In the genomic region with DNA sequence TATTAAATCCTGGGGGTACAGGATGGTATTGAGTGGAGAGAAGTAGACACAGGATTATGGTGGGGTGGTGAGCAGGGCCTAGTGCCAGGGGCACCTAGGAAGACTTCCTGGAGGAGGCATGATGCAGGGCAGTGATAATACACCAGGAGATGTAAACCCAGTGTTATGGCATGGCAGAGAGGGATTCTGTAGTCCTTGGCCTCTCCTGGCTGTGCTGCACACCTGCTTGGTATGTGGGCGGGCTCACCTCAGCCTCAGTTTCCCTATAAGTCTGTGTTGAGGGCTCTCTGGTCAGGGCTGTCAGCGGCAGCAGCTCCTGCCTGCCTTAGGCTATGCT, we compare ENCODE assay signal across 9 cellular contexts. TPM values are rescaled to one million over a fixed set of nuclear protein-coding genes. Genes with fewer than 3 reads are reported as not detected.
A peak's percentile ranks its signal among the peaks of the same experiment; 100 is the strongest.
DNase-seq lines count a peak whose midpoint lies in the region; ATAC-seq lines count a peak whose summit lies in the region.
"Had no signal": no experiment of that assay in that cellular context is flagged by ENCODE, and none has a peak within 500 bp of the region (broad histone marks: within the 10 kb centered on the region; RNA-seq: fewer than 3 reads in every experiment).

No MANE protein-coding gene starts in this region.

- WGBS in right cardiac atrium = 64% methylated on average over 2 of the region's 2 CpGs

- H3K9me3 ChIP-seq in right cardiac atrium (ENCODE audit: control insufficient read depth, low read length) = no peaks in the 10 kb centered on the region

- no peaks in the 10 kb centered on the region for H3K9me3 Mint-ChIP-seq in activated CD8-positive, alpha-beta memory T cell treated with anti-CD3 and anti-CD28 coated beads, Interleukin-2, amount 10 ng/mL, durations not matched to agents 7 days and 5 days (ENCODE audit: low read depth)
- H3K9me3 Mint-ChIP-seq in T-cell = no peaks in the 10 kb centered on the region
- H3K9me3 Mint-ChIP-seq in stimulated activated naive CD8-positive, alpha-beta T cell treated with anti-CD3 and anti-CD28 coated beads, Interleukin-15, amount 100 ng/mL, for 72 hours = no peaks in the 10 kb centered on the region

- no peaks in the 10 kb centered on the region for H3K27me3 ChIP-seq in right cardiac atrium (ENCODE audit: control insufficient read depth, insufficient read depth)

- peaks cover 6% of the 10 kb centered on the region for H3K36me3 Mint-ChIP-seq in activated CD8-positive, alpha-beta memory T cell treated with anti-CD3 and anti-CD28 coated beads, Interleukin-2, amount 10 ng/mL, durations not matched to agents 7 days and 5 days
- H3K36me3 Mint-ChIP-seq in T-cell = no peaks in the 10 kb centered on the region

- DNase-seq in activated CD8-positive, alpha-beta memory T cell treated with anti-CD3 and anti-CD28 coated beads, Interleukin-2, amount 10 ng/mL, durations not matched to agents 7 days and 5 days = no peak
- no peak for DNase-seq in activated CD8-positive, alpha-beta memory T cell treated with anti-CD3 and anti-CD28 coated beads, Interleukin-2, amount 50 U/mL, for 48 hours
- no peak for DNase-seq in T-cell
- no peak for DNase-seq in right cardiac atrium
- DNase-seq in stimulated activated naive CD8-positive, alpha-beta T cell treated with anti-CD3 and anti-CD28 coated beads, Interleukin-15, amount 100 ng/mL, for 72 hours = no peak
- DNase-seq in iPS-NIHi11 (ENCODE audit: low spot score) = no peak
- DNase-seq in stimulated activated CD4-positive, alpha-beta T cell treated with anti-CD3 and anti-CD28 coated beads, Interleukin-4, amount 100 ng/mL, for 1 hour = no peak
- DNase-seq: NCI-H2107 had no signal

- ATAC-seq in activated CD8-positive, alpha-beta memory T cell treated with anti-CD3 and anti-CD28 coated beads, Interleukin-2, amount 10 ng/mL, durations not matched to agents 7 days and 5 days = no peak
- no peak for ATAC-seq in T-cell (replicated peaks in 1 of 4)
- no peak for ATAC-seq in right cardiac atrium
- no peak for ATAC-seq in stimulated activated naive CD8-positive, alpha-beta T cell treated with anti-CD3 and anti-CD28 coated beads, Interleukin-15, amount 100 ng/mL, for 72 hours
- ATAC-seq in HG03280 (IDR thresholded peaks at IDR 0.05; ENCODE audit: unreplicated experiment) = no peak

- no peak overlapping the region for H3K4me3 ChIP-seq in right cardiac atrium (ENCODE audit: low read length)

- H3K4me3 Mint-ChIP-seq in activated CD8-positive, alpha-beta memory T cell treated with anti-CD3 and anti-CD28 coated beads, Interleukin-2, amount 10 ng/mL, durations not matched to agents 7 days and 5 days = peak overlapping the region; percentile 85
- H3K4me3 Mint-ChIP-seq in T-cell = peak overlapping the region; percentile 41 to 81 (median 78)
- H3K4me3 Mint-ChIP-seq in stimulated activated naive CD8-positive, alpha-beta T cell treated with anti-CD3 and anti-CD28 coated beads, Interleukin-15, amount 100 ng/mL, for 72 hours = peak overlapping the region; percentile 90 to 91

- intact Hi-C loops in right cardiac atrium (cut with DNase I) = no loop called here

- CTCF ChIA-PET in activated CD8-positive, alpha-beta memory T cell treated with anti-CD3 and anti-CD28 coated beads, Interleukin-2, amount 10 ng/mL, durations not matched to agents 7 days and 5 days (lab: Charles Lee) = interaction anchor here (1.1 to 41.1 kb wide), 8 partner anchors 11 to 203 kb away, joined by 4 to 1064 read pairs (median 16); a partner anchor contains a TSS
- CTCF ChIA-PET in T-cell (lab: Charles Lee) = interaction anchor here in 1 of 2 donors (0.6 to 4.2 kb wide), 2 partner anchors 18 to 21 kb away, joined by 6 to 39 read pairs; no protein-coding TSS in a partner anchor

- POLR2A ChIA-PET in T-cell (lab: Charles Lee) = interaction anchor here in 1 of 2 donors (0.6 kb wide), 1 partner anchor 1133 kb away, joined by 3 read pairs; no protein-coding TSS in a partner anchor

- H3K4me1 Mint-ChIP-seq in activated CD8-positive, alpha-beta memory T cell treated with anti-CD3 and anti-CD28 coated beads, Interleukin-2, amount 10 ng/mL, durations not matched to agents 7 days and 5 days = peaks cover 39% of the 10 kb centered on the region
- peaks cover 40 to 42% (median 42%) of the 10 kb centered on the region in 3 donors for H3K4me1 Mint-ChIP-seq in T-cell
- peaks cover 51% of the 10 kb centered on the region for H3K4me1 Mint-ChIP-seq in stimulated activated naive CD8-positive, alpha-beta T cell treated with anti-CD3 and anti-CD28 coated beads, Interleukin-15, amount 100 ng/mL, for 72 hours

- peak overlapping the region; percentile 73 for H3K27ac Mint-ChIP-seq in activated CD8-positive, alpha-beta memory T cell treated with anti-CD3 and anti-CD28 coated beads, Interleukin-2, amount 10 ng/mL, durations not matched to agents 7 days and 5 days
- no peak overlapping the region for H3K27ac Mint-ChIP-seq in T-cell
- H3K27ac Mint-ChIP-seq in stimulated activated naive CD8-positive, alpha-beta T cell treated with anti-CD3 and anti-CD28 coated beads, Interleukin-15, amount 100 ng/mL, for 72 hours = peak overlapping the region in 1 of 2 donors; percentile 17

- no peaks in the 10 kb centered on the region for H3K27me3 Mint-ChIP-seq in activated CD8-positive, alpha-beta memory T cell treated with anti-CD3 and anti-CD28 coated beads, Interleukin-2, amount 10 ng/mL, durations not matched to agents 7 days and 5 days
- no peaks in the 10 kb centered on the region for H3K27me3 Mint-ChIP-seq in T-cell
- no peaks in the 10 kb centered on the region for H3K27me3 Mint-ChIP-seq in stimulated activated naive CD8-positive, alpha-beta T cell treated with anti-CD3 and anti-CD28 coated beads, Interleukin-15, amount 100 ng/mL, for 72 hours

- H3K27ac ChIP-seq in right cardiac atrium (ENCODE audit: low read length) = peak overlapping the region; percentile 94

- H3K4me1 ChIP-seq in right cardiac atrium (ENCODE audit: control insufficient read depth, insufficient read depth, low read length) = peaks cover 14% of the 10 kb centered on the region

RNA-seq across cellular contexts. Expression of a gene that starts 2.2 kb away (rescaled TPM):
- 10 to 100 TPM; 25.9 to 32.6 TPM for total RNA-seq in activated CD8-positive, alpha-beta memory T cell treated with anti-CD3 and anti-CD28 coated beads, Interleukin-2, amount 10 ng/mL, durations not matched to agents 7 days and 5 days
- total RNA-seq in T-cell (10 to 100 TPM in 3 of 5 donors, 1 to 10 TPM in 2; 3.1 to 11.3 (median 10.7) TPM), right cardiac atrium (10 to 100 TPM; 18.6 to 21.7 (median 20.4) TPM)
- 21.0 TPM for polyA plus RNA-seq in right cardiac atrium

RNA-seq across cellular contexts. Expression of a gene that starts 14.8 kb away (rescaled TPM):
- 1,000 to 10,000 TPM; 1,392 to 1,515 TPM for total RNA-seq in activated CD8-positive, alpha-beta memory T cell treated with anti-CD3 and anti-CD28 coated beads, Interleukin-2, amount 10 ng/mL, durations not matched to agents 7 days and 5 days
- total RNA-seq in T-cell (100 to 1,000 TPM in 2 of 5 donors, 10 to 100 TPM in 3; 39.5 to 206 (median 99.2) TPM), right cardiac atrium (100 to 1,000 TPM; 438 to 693 (median 551) TPM)
- polyA plus RNA-seq in right cardiac atrium = 1,338 TPM

RNA-seq across cellular contexts. Expression of a gene that starts 21.2 kb away (rescaled TPM):
- total RNA-seq in activated CD8-positive, alpha-beta memory T cell treated with anti-CD3 and anti-CD28 coated beads, Interleukin-2, amount 10 ng/mL, durations not matched to agents 7 days and 5 days = 100 to 1,000 TPM; 231 to 275 TPM
- total RNA-seq in T-cell (100 to 1,000 TPM in 1 of 5 donors, 10 to 100 TPM in 4; 91.3 to 111 (median 93.6) TPM), right cardiac atrium (1 to 10 TPM; 1.9 to 4.8 (median 3.1) TPM)
- 1.4 TPM for polyA plus RNA-seq in right cardiac atrium

RNA-seq across cellular contexts. Expression of a gene that starts 25.5 kb away (rescaled TPM):
- total RNA-seq in activated CD8-positive, alpha-beta memory T cell treated with anti-CD3 and anti-CD28 coated beads, Interleukin-2, amount 10 ng/mL, durations not matched to agents 7 days and 5 days = 10 to 100 TPM; 49.9 to 53.3 TPM
- 10 to 100 TPM; 29.2 to 52.4 (median 47.5) TPM for total RNA-seq in T-cell
- total RNA-seq in right cardiac atrium = 10 to 100 TPM; 13.5 to 16.4 (median 14.4) TPM
- polyA plus RNA-seq in right cardiac atrium = 16.3 TPM

RNA-seq across cellular contexts. Expression of a gene that starts 36.2 kb away (rescaled TPM):
- total RNA-seq in activated CD8-positive, alpha-beta memory T cell treated with anti-CD3 and anti-CD28 coated beads, Interleukin-2, amount 10 ng/mL, durations not matched to agents 7 days and 5 days = 10 to 100 TPM; 42.0 to 55.2 TPM
- total RNA-seq in T-cell = 10 to 100 TPM; 14.5 to 36.8 (median 31.1) TPM
- total RNA-seq in right cardiac atrium = 100 to 1,000 TPM in 1 of 4 donors, 10 to 100 TPM in 3; 84.8 to 105 (median 92.5) TPM
- polyA plus RNA-seq in right cardiac atrium = 82.1 TPM

Comparison
In these comparisons a context has a peak if more than half of its experiments do, and no peak if none do; other contexts are left out.
1. RNA of a gene that starts 21.2 kb away (total RNA-seq): 231 to 275 TPM in activated CD8-positive, alpha-beta memory T cell treated with anti-CD3 and anti-CD28 coated beads, Interleukin-2, amount 10 ng/mL, durations not matched to agents 7 days and 5 days and 91.3 to 111 TPM in T-cell; 1.9 to 4.8 TPM in right cardiac atrium; every median in the first group is over 10 times any median in the second.
2. Peak in every context shown above with its lines, with median percentiles within 50 percentile points of each other: H3K4me3 Mint-ChIP-seq.